In the genomic region with DNA sequence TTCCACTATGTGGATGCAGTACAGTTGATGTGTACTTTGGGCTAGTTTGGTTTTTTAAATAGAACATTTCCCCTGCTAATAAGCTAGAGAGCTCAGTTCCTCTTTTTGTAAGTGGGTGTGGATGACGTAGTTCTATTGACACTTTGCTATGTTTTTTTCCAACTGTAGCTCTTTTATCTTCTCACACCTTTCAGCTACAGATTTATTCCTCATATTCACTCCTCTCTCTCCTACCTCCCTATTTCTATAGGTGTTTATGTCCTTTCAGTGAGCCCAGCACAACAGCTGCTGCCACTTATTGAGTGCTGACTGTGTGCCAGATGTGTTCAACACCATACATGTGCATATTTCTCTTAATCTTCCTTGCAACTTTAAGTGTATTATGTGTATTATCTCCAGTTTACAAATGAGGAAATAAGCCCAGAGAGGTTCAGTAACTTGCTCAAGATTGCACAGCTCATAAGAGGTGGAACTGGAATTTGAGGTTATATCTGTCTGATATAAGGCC, we compare ENCODE assay signal across 8 cellular contexts.
DNase-seq lines count a peak whose midpoint lies in the region; ATAC-seq and TF ChIP-seq lines count a peak whose summit lies in the region.

No MANE protein-coding gene starts in this region.

- H3K36me3 Mint-ChIP-seq in natural killer cell (no peaks in the 10 kb centered on the region), T-cell (peaks cover 42% of the 10 kb centered on the region)
- peaks cover 9% of the 10 kb centered on the region for H3K36me3 Mint-ChIP-seq in natural killer cell treated with Interleukin-12 subunit alpha and Interleukin-12 subunit beta and Interleukin-15 and Interleukin-18, amount 100 ng/mL, for 72 hours

- no peak for DNase-seq in natural killer cell
- DNase-seq in natural killer cell treated with Interleukin-12 subunit alpha and Interleukin-12 subunit beta and Interleukin-15 and Interleukin-18, amount 100 ng/mL, for 72 hours (ENCODE audit: low spot score) = no peak
- DNase-seq in T-cell = no peak
- no peak for DNase-seq in stimulated activated CD4-positive, alpha-beta T cell treated with anti-CD3 and anti-CD28 coated beads, Interleukin-2, amount 100 ng/mL, for 48 hours
- DNase-seq in coronary artery (ENCODE audit: low spot score) = no peak
- no peak for DNase-seq in WERI-Rb-1

- H3K9me3 Mint-ChIP-seq in natural killer cell = peaks cover 4 to 5% of the 10 kb centered on the region in 2 donors
- H3K9me3 Mint-ChIP-seq in natural killer cell treated with Interleukin-12 subunit alpha and Interleukin-12 subunit beta and Interleukin-15 and Interleukin-18, amount 100 ng/mL, for 72 hours = no peaks in the 10 kb centered on the region
- peaks cover under 1 to 9% (median 8%) of the 10 kb centered on the region in 3 donors for H3K9me3 Mint-ChIP-seq in T-cell

- peak overlapping the region; percentile 40 for H3K4me2 ChIP-seq in OCI-LY3 (ENCODE audit: low read length)

- H3K27me3 ChIP-seq in OCI-LY3 (ENCODE audit: low read depth, low read length) = no peaks in the 10 kb centered on the region
- no peaks in the 10 kb centered on the region for H3K27me3 ChIP-seq in WERI-Rb-1 (ENCODE audit: insufficient read depth, low read depth, severe bottlenecking)

- H2AFZ ChIP-seq in OCI-LY3 (ENCODE audit: low read depth, low read length) = no peak overlapping the region

- H3K36me3 ChIP-seq in OCI-LY3 (replicated peaks; ENCODE audit: low read depth, low read length) (peaks cover 5% of the 10 kb centered on the region), WERI-Rb-1 (no peaks in the 10 kb centered on the region)

- H3K9me3 ChIP-seq in OCI-LY3 (ENCODE audit: insufficient read depth, low read length) (no peaks in the 10 kb centered on the region), WERI-Rb-1 (ENCODE audit: severe bottlenecking) (no peaks in the 10 kb centered on the region)

- H3K27ac ChIP-seq in OCI-LY3 (ENCODE audit: low read length) = no peak overlapping the region
- peak overlapping the region in 1 of 2 donors; percentile 55 for H3K27ac ChIP-seq in coronary artery
- no peak overlapping the region for H3K27ac ChIP-seq in WERI-Rb-1

- no peaks in the 10 kb centered on the region for H3K79me2 ChIP-seq in OCI-LY3 (ENCODE audit: low read length)

- H3K4me3 Mint-ChIP-seq in natural killer cell (no peak overlapping the region), T-cell (no peak overlapping the region)
- no peak overlapping the region for H3K4me3 Mint-ChIP-seq in natural killer cell treated with Interleukin-12 subunit alpha and Interleukin-12 subunit beta and Interleukin-15 and Interleukin-18, amount 100 ng/mL, for 72 hours

- peak overlapping the region in 1 of 2 donors; percentile 0 for H3K27ac Mint-ChIP-seq in natural killer cell
- no peak overlapping the region for H3K27ac Mint-ChIP-seq in natural killer cell treated with Interleukin-12 subunit alpha and Interleukin-12 subunit beta and Interleukin-15 and Interleukin-18, amount 100 ng/mL, for 72 hours
- no peak overlapping the region for H3K27ac Mint-ChIP-seq in T-cell

- TF ChIP-seq CTCF in natural killer cell (IDR thresholded peaks at IDR 0.05) (no peak), OCI-LY3 (IDR thresholded peaks at IDR 0.05; ENCODE audit: low read depth, low read length) (no peak), coronary artery (IDR thresholded peaks at IDR 0.05) (no peak), WERI-Rb-1 (IDR thresholded peaks at IDR 0.05; ENCODE audit: low read depth, low read length) (no peak)

- intact Hi-C loops in natural killer cell (cut with micrococcal nuclease) = no loop called here

- peaks cover 12 to 13% of the 10 kb centered on the region in 2 donors for H3K4me1 Mint-ChIP-seq in natural killer cell
- H3K4me1 Mint-ChIP-seq in natural killer cell treated with Interleukin-12 subunit alpha and Interleukin-12 subunit beta and Interleukin-15 and Interleukin-18, amount 100 ng/mL, for 72 hours (ENCODE audit: low read depth in 2 of 2) = peaks cover 0 to 5% of the 10 kb centered on the region in 2 donors
- peaks cover 0 to 5% (median 0%) of the 10 kb centered on the region in 3 donors for H3K4me1 Mint-ChIP-seq in T-cell

- CTCF ChIA-PET in T-cell (lab: Charles Lee) = no interaction called here

- peak in 2 of 3 donors; percentile 34 to 42 for ATAC-seq in natural killer cell
- no peak for ATAC-seq in natural killer cell treated with Interleukin-12 subunit alpha and Interleukin-12 subunit beta and Interleukin-15 and Interleukin-18, amount 100 ng/mL, for 72 hours
- peak; percentile 98 for ATAC-seq in HG02981 (IDR thresholded peaks at IDR 0.05; ENCODE audit: unreplicated experiment)
- ATAC-seq in T-cell (replicated peaks in 1 of 4) = no peak

- POLR2A ChIA-PET in T-cell (lab: Charles Lee) = no interaction called here

- peaks cover 20% of the 10 kb centered on the region for H3K4me1 ChIP-seq in OCI-LY3 (ENCODE audit: low read length)

- peaks cover 4% of the 10 kb centered on the region; the same call in 1 of the 2 replicates for H4K20me1 ChIP-seq in OCI-LY3 (ENCODE audit: insufficient read depth, low read length)

- H3K9ac ChIP-seq in OCI-LY3 (ENCODE audit: low read length) = no peak overlapping the region

- H3K27me3 Mint-ChIP-seq in natural killer cell (ENCODE audit: low read depth in 2 of 2) (no peaks in the 10 kb centered on the region), T-cell (no peaks in the 10 kb centered on the region)
- H3K27me3 Mint-ChIP-seq in natural killer cell treated with Interleukin-12 subunit alpha and Interleukin-12 subunit beta and Interleukin-15 and Interleukin-18, amount 100 ng/mL, for 72 hours = no peaks in the 10 kb centered on the region

- H3K4me3 ChIP-seq in OCI-LY3 (ENCODE audit: low read length) = no peak overlapping the region
- H3K4me3 ChIP-seq in coronary artery = no peak overlapping the region
- H3K4me3 ChIP-seq in WERI-Rb-1 (ENCODE audit: low read depth, low read length) = no peak overlapping the region

Comparison
In these comparisons a context has a peak if more than half of its experiments do, and no peak if none do; other contexts are left out.
1. ATAC-seq: peak in natural killer cell (2 of 3) and HG02981 (single experiment); none in natural killer cell treated with Interleukin-12 subunit alpha and Interleukin-12 subunit beta and Interleukin-15 and Interleukin-18, amount 100 ng/mL, for 72 hours (0 of 2) and T-cell (0 of 4).